In genomic region chr11:114172871-114173444, GRCh38 we compare ENCODE assay signal across 10 cellular contexts.
DNase-seq lines count a peak whose midpoint lies in the region; ATAC-seq and TF ChIP-seq lines count a peak whose summit lies in the region.
"Had no signal": no experiment of that assay in that cellular context is flagged by ENCODE, and none has a peak within 500 bp of the region (broad histone marks: within the 10 kb centered on the region; RNA-seq: fewer than 3 reads in every experiment).

No MANE protein-coding gene starts in this region.

- no peak for TF ChIP-seq CTCF in CD8-positive, alpha-beta T cell (IDR thresholded peaks at IDR 0.05)
- TF ChIP-seq CTCF in OCI-LY7 (conservative IDR thresholded peaks at IDR 0.05; ENCODE audit: low read length) = no peak
- TF ChIP-seq CTCF in sigmoid colon (IDR thresholded peaks at IDR 0.05) = no peak

- no peaks in the 10 kb centered on the region for H3K79me2 ChIP-seq in OCI-LY7 (ENCODE audit: insufficient read depth, low read depth, low read length)

- peak overlapping the region; percentile 95 for H2AFZ ChIP-seq in OCI-LY7 (ENCODE audit: low read length)

- H3K27ac ChIP-seq in CD8-positive, alpha-beta T cell (ENCODE audit: low read depth, low read length) = peak overlapping the region; percentile 21
- no peak overlapping the region for H3K27ac ChIP-seq in OCI-LY7 (ENCODE audit: low read depth, low read length, poor library complexity, severe bottlenecking)
- H3K27ac ChIP-seq in sigmoid colon = peak overlapping the region; percentile 94 to 99 (median 97)
- H3K27ac ChIP-seq: SK-N-MC had no signal

- DNase-seq in CD8-positive, alpha-beta T cell = no peak
- peak; percentile 19 for DNase-seq in OCI-LY7 (ENCODE audit: low spot score)
- DNase-seq in Right ventricle myocardium superior = peak; percentile 66
- DNase-seq in sigmoid colon = no peak
- DNase-seq in germinal center (ENCODE audit: low spot score) = no peak
- no peak for DNase-seq in stimulated activated CD8-positive, alpha-beta memory T cell treated with anti-CD3 and anti-CD28 coated beads, Interleukin-4, amount 100 ng/mL, for 48 hours
- DNase-seq: DND-41 had no signal

- H3K27ac Mint-ChIP-seq in CD8-positive, alpha-beta T cell = peak overlapping the region; percentile 94

- H3K9me2 ChIP-seq in OCI-LY7 (ENCODE audit: insufficient read depth, low read length) = no peaks in the 10 kb centered on the region

- TF ChIP-seq POLR2A in sigmoid colon (IDR thresholded peaks at IDR 0.05) = no peak

- WGBS in sigmoid colon, 2 donors = 46 to 47% methylated on average over 8 of the region's 8 CpGs

- H3K9me3 ChIP-seq in CD8-positive, alpha-beta T cell (ENCODE audit: low read length) = no peaks in the 10 kb centered on the region
- H3K9me3 ChIP-seq in OCI-LY7 (ENCODE audit: low read length) = no peaks in the 10 kb centered on the region
- no peaks in the 10 kb centered on the region for H3K9me3 ChIP-seq in sigmoid colon

- no peaks in the 10 kb centered on the region for H3K27me3 ChIP-seq in CD8-positive, alpha-beta T cell (ENCODE audit: insufficient read depth, low read length)
- H3K27me3 ChIP-seq in sigmoid colon = no peaks in the 10 kb centered on the region

- no peaks in the 10 kb centered on the region for H3K36me3 ChIP-seq in CD8-positive, alpha-beta T cell (ENCODE audit: insufficient read depth, low read length)
- H3K36me3 ChIP-seq in OCI-LY7 (ENCODE audit: insufficient read depth, low read length) (no peaks in the 10 kb centered on the region), sigmoid colon (no peaks in the 10 kb centered on the region)

- POLR2A ChIA-PET in CD8-positive, alpha-beta T cell (lab: Charles Lee) = interaction anchor here (1.0 to 11.0 kb wide), 5 partner anchors 9 to 112 kb away, joined by 3 to 103 read pairs (median 5); no protein-coding TSS in a partner anchor
- POLR2A ChIA-PET in OCI-LY7 (lab: Charles Lee) = interaction anchor here (0.6 to 1.9 kb wide), 5 partner anchors 12 to 205 kb away, joined by 3 to 7 read pairs (median 3); no protein-coding TSS in a partner anchor

- no peaks in the 10 kb centered on the region for H4K20me1 ChIP-seq in OCI-LY7 (ENCODE audit: insufficient read depth, low read length)

- H3K4me3 ChIP-seq in CD8-positive, alpha-beta T cell (ENCODE audit: low read depth, low read length) = no peak overlapping the region
- peak overlapping the region; percentile 18 for H3K4me3 ChIP-seq in OCI-LY7 (ENCODE audit: low read depth, low read length, poor library complexity, severe bottlenecking)
- H3K4me3 ChIP-seq in sigmoid colon = peak overlapping the region in 1 of 4 donors; percentile 10
- H3K4me3 ChIP-seq: SK-N-MC had no signal

- no peaks in the 10 kb centered on the region for H3K27me3 Mint-ChIP-seq in CD8-positive, alpha-beta T cell (ENCODE audit: low read depth)

- no peaks in the 10 kb centered on the region for H3K36me3 Mint-ChIP-seq in CD8-positive, alpha-beta T cell

- ATAC-seq in CD8-positive, alpha-beta T cell = peak; percentile 75
- ATAC-seq in Right ventricle myocardium superior (ENCODE audit: poor library complexity) (peak; percentile 53), GM21528 (IDR thresholded peaks at IDR 0.05; ENCODE audit: low FRiP score, unreplicated experiment) (no peak), HG03439 (IDR thresholded peaks at IDR 0.05; ENCODE audit: unreplicated experiment) (no peak)

- H3K9me3 Mint-ChIP-seq in CD8-positive, alpha-beta T cell = no peaks in the 10 kb centered on the region

- peak overlapping the region; percentile 48 for H3K4me3 Mint-ChIP-seq in CD8-positive, alpha-beta T cell

- no peak for TF ChIP-seq EP300 in sigmoid colon (IDR thresholded peaks at IDR 0.05)

- CTCF ChIA-PET in CD8-positive, alpha-beta T cell (lab: Charles Lee) = interaction anchor here (1.5 to 5.1 kb wide), 8 partner anchors 10 to 177 kb away, joined by 4 to 28 read pairs (median 10); no protein-coding TSS in a partner anchor
- CTCF ChIA-PET in OCI-LY7 (lab: Charles Lee; ENCODE audit: unreplicated experiment) = interaction anchor here (0.6 to 1.6 kb wide), 3 partner anchors 10 to 1898 kb away, joined by 3 read pairs; no protein-coding TSS in a partner anchor

- peaks cover 84% of the 10 kb centered on the region for H3K4me1 Mint-ChIP-seq in CD8-positive, alpha-beta T cell (ENCODE audit: low read depth)

- no TSS peak for BruUV-seq in OCI-LY7 (replicated peaks; lab: Mats Ljungman, UMichigan)

- H3K4me2 ChIP-seq in OCI-LY7 (ENCODE audit: low read length) = peak overlapping the region; percentile 55

- H3K4me1 ChIP-seq in CD8-positive, alpha-beta T cell (ENCODE audit: insufficient read depth, low read length) = peaks cover 73% of the 10 kb centered on the region
- H3K4me1 ChIP-seq in OCI-LY7 (ENCODE audit: insufficient read depth, low read length, poor library complexity, severe bottlenecking) (peaks cover 42% of the 10 kb centered on the region), sigmoid colon (peaks cover 0 to 100% (median 100%) of the 10 kb centered on the region in 4 donors)

- intact Hi-C loops in CD8-positive, alpha-beta T cell (cut with DNase I, micrococcal nuclease) = loop anchor here in 1 of 2 experiments (1.0 kb wide), 1 partner anchor 13 kb away; no protein-coding TSS in a partner anchor
- intact Hi-C loops in OCI-LY7 (cut with micrococcal nuclease; ENCODE audit: unreplicated experiment) (no loop called here), Right ventricle myocardium superior (cut with DNase I) (no loop called here), sigmoid colon (cut with DNase I) (no loop called here)

Comparison
In these comparisons a context has a peak if more than half of its experiments do, and no peak if none do; other contexts are left out.
1. ATAC-seq: peak in CD8-positive, alpha-beta T cell (single experiment) and Right ventricle myocardium superior (single experiment); none in GM21528 (single experiment) and HG03439 (single experiment).
2. DNase-seq: peak in OCI-LY7 (single experiment) and Right ventricle myocardium superior (single experiment); none in CD8-positive, alpha-beta T cell (0 of 7), sigmoid colon (single experiment), germinal center (single experiment) and stimulated activated CD8-positive, alpha-beta memory T cell treated with anti-CD3 and anti-CD28 coated beads, Interleukin-4, amount 100 ng/mL, for 48 hours (single experiment).